ENCODE assay signal across 34 cellular contexts in the genomic region with DNA sequence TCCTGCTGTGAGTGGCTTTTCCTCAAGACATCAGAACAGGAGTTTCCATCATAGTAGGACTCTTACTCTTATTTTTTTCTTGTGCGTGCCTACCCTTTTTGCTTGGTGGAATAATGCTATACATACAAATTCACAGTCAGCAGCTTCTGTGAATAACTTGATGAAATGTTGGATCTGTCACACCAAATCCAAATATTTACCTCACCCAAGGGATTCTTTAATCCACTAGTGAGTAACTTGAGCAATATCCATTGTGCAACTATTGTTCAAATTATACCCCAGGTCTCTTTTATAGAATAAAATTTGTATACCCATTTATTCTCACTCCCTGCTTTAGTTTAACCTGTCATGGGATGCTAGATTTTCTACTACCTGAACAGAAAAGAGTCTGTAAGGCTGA.
"Had no signal": no experiment of that assay in that cellular context is flagged by ENCODE, and none has a peak within 500 bp of the region (broad histone marks: within the 10 kb centered on the region; RNA-seq: fewer than 3 reads in every experiment).

No MANE protein-coding gene starts in this region.

- H3K27me3 ChIP-seq: MG63 had no signal

- H3K4me3 ChIP-seq: MG63 had no signal

- H3K36me3 ChIP-seq: MG63 had no signal

- H3K9me3 ChIP-seq: MG63 had no signal

- DNase-seq: Karpas-422, Kasumi-1, MG63, MM.1S, MV-4-11, NCI-H1048, NCI-H1092, NCI-H1092 treated with DMSO at 0.1 percent for 48 hours, NCI-H1105, NCI-H1105 treated with DMSO at 0.1 percent for 48 hours, NCI-H1417, NCI-H1417 treated with DMSO at 0.1 percent for 48 hours, NCI-H1436, NCI-H1436 treated with DMSO at 0.1 percent for 48 hours, NCI-H146, NCI-H1694, NCI-H1694 treated with DMSO at 0.1 percent for 48 hours, NCI-H187, NCI-H187 treated with DMSO at 0.1 percent for 48 hours, NCI-H1930, NCI-H2029, NCI-H2029 treated with DMSO at 0.1 percent for 48 hours, NCI-H2081, NCI-H2081 treated with DMSO at 0.1 percent for 48 hours, NCI-H2107, NCI-H2171, NCI-H2171 treated with DMSO at 0.1 percent for 48 hours, NCI-H2227 treated with DMSO at 0.1 percent for 48 hours, NCI-H226, NCI-H345, NCI-H446, NCI-H446 treated with DMSO at 0.1 percent for 48 hours, NCI-H510A, NCI-H510A treated with DMSO at 0.1 percent for 48 hours had no signal
